ENCODE assay signal across 2 cellular contexts in genomic region chr19:38708413-38709024, GRCh38.
TF ChIP-seq lines count a peak whose summit lies in the region.

No MANE protein-coding gene starts in this region.

TF ChIP-seq in K562, 482 proteins besides CTCF, POLR2A, EP300 and RAD21:
- no peak for TF ChIP-seq CBFB (CRISPR knock-in tag; IDR thresholded peaks at IDR 0.05)
- peak; percentile 41 for TF ChIP-seq POLR2G (IDR thresholded peaks at IDR 0.05; ENCODE audit: low read depth, low read length)

TF ChIP-seq in HepG2, 621 proteins besides CTCF, POLR2A, EP300 and RAD21:
- TF ChIP-seq HNRNPL (IDR thresholded peaks at IDR 0.05; ENCODE audit: low read depth, low read length) (0 out of 2 replicates have a peak, but pooled peaks have one; percentile 8), RBM22 (optimal IDR thresholded peaks at IDR 0.05; ENCODE audit: low read length) (peak; percentile 93), GMEB1 (CRISPR knock-in tag; IDR thresholded peaks at IDR 0.05; ENCODE audit: borderline replicate concordance) (no peak), AGO2 (optimal IDR thresholded peaks at IDR 0.05; ENCODE audit: low read depth, low read length) (peak; percentile 89), THAP7 (CRISPR knock-in tag; IDR thresholded peaks at IDR 0.05) (no peak)
